In the genomic region with DNA sequence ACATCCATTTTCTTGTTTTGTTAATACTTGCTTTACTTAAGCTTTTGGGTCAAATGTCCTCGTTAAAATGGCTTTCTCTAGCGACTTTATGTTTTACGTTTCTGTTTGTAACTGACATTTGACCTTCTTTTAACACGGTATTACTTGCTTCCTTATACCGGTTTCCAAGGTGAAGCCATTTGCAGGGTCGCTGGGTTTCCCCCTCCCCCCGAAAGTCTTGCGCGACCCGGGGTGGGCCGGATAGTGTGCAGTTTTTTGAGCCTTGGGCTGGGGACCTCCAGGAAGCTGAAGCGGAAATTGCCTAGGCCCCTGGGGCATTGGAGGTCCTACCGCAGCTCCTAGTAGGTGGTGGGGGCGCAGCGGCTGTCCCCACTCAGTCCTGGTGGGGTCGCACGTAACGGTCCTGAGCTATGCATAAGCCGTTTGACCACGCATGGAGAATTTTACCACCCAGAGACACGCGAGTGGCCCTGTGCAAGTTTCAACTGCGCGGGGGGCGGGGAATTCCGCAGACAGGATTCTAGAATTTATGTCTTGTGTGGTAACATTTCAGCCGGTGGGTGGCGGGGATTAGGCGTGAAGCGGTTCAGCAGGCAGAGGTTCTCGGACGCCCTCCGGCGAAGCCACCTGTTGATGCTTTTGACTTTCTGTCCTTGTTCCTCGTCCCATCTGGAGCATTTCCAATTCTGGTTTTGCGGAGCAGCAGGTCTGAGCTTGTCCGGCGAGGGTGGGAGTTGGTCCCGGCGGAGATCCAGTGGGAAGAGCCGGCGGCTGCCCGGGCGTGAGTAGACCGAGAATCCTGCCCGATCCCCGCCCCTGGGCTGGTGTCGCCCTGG, we compare ENCODE assay signal across 1 cellular context.
TF ChIP-seq lines count a peak whose summit lies in the region.

No MANE protein-coding gene starts in this region.

TF ChIP-seq in IMR-90, 13 proteins besides CTCF, POLR2A, EP300 and RAD21:
- TF ChIP-seq RFX5 (IDR thresholded peaks at IDR 0.05; ENCODE audit: low read depth, low read length): no peak
- 0 out of 2 replicates have a peak, but pooled peaks have one; percentile 4 for TF ChIP-seq CEBPB (IDR thresholded peaks at IDR 0.05; ENCODE audit: low read depth, low read length)
- peak; percentile 18; the same call in 1 of the 2 replicates for TF ChIP-seq MAZ (IDR thresholded peaks at IDR 0.05; ENCODE audit: borderline replicate concordance, low read depth, low read length)
- TF ChIP-seq MXI1 (IDR thresholded peaks at IDR 0.05; ENCODE audit: borderline replicate concordance, low read depth, low read length): peak; percentile 44; the same call in 1 of the 2 replicates
- TF ChIP-seq SMC3 (IDR thresholded peaks at IDR 0.05; ENCODE audit: low read depth, low read length): peak; percentile 27; the same call in 1 of the 2 replicates
- no peak for TF ChIP-seq BHLHE40 (IDR thresholded peaks at IDR 0.05; ENCODE audit: low read depth, low read length)
